In the genomic region with DNA sequence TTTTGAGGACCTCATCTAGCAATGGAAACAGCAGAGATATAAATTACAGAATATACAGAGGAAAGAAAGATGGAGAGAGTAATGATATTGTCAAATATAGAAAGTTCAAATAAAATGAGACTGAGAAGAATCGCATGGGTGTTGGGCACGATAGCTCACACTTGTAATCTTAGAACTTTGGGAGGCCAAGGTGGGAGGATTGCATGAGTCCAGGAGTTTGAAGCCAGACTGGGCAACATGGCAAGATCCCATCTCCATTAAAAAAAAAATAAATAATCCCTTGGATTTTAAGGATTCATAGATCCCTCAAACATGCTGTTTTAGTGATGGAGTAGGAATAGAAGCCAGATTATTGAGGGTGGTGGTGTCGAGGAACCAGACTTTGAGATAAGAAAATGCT, we compare ENCODE assay signal across 1 cellular context.
TF ChIP-seq lines count a peak whose summit lies in the region.

No MANE protein-coding gene starts in this region.

TF ChIP-seq in HCT116, 20 proteins besides CTCF, POLR2A, EP300 and RAD21 (continued from another document):
- TF ChIP-seq ELF1 (IDR thresholded peaks at IDR 0.05; ENCODE audit: borderline replicate concordance, low read depth) = no peak
